In the genomic region with DNA sequence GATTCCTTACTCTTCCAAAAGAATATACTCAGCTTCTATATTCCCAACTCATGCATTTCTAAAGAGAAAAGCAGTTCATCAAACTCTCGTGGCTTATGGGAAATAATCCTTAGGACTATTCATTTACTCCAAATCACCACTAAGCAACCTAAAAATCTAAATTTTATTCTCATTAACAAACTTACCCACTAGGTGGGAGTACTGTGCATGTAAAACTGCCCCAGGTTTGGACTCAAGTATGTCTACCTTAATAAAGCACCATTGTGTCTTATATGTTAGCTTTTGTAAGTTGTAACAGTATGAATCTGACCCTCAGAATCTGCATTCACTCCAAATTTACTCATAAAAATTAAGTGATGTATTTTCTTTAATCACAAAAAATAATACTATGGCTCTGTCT, we compare ENCODE assay signal across 8 cellular contexts. TPM values are rescaled to one million over a fixed set of nuclear protein-coding genes. Genes with fewer than 3 reads are reported as not detected.
DNase-seq lines count a peak whose midpoint lies in the region; ATAC-seq and TF ChIP-seq lines count a peak whose summit lies in the region.

No MANE protein-coding gene starts in this region.

- H3K27ac ChIP-seq in spleen: no peak overlapping the region

- intact Hi-C loops in spleen (cut with DNase I; ENCODE audit: low total_unique reads): no loop called here

- H3K4me1 ChIP-seq in spleen: no peaks in the 10 kb centered on the region

- H3K9me3 ChIP-seq in spleen: peaks cover 0 to 9% (median 5%) of the 10 kb centered on the region in 8 donors

- WGBS in spleen, 5 donors: 77 to 89% (median 81%) methylated on average over 1 of the region's 1 CpG

- in situ Hi-C loops in GM13976 (cut with MboI; ENCODE audit: low sequenced_read_pairs, unreplicated experiment): no loop called here

- TF ChIP-seq POLR2A in spleen (IDR thresholded peaks at IDR 0.05): no peak

- ATAC-seq in GM21526 (IDR thresholded peaks at IDR 0.05; ENCODE audit: low FRiP score, unreplicated experiment) (no peak), GM19463 (IDR thresholded peaks at IDR 0.05; ENCODE audit: unreplicated experiment) (no peak)

- H3K4me3 ChIP-seq in epithelial cell of esophagus (ENCODE audit: low read length): no peak overlapping the region
- no peak overlapping the region for H3K4me3 ChIP-seq in spleen

- TF ChIP-seq CTCF in GM13976 (IDR thresholded peaks at IDR 0.05; ENCODE audit: borderline replicate concordance, control extremely low read depth, extremely low read depth, insufficient read depth, missing control alignments) (peak; percentile 33), epithelial cell of esophagus (IDR thresholded peaks at IDR 0.05; ENCODE audit: insufficient read depth, low read depth, low read length, missing control alignments) (peak; percentile 38), spleen (IDR thresholded peaks at IDR 0.05 in 8 of 11, conservative IDR thresholded peaks at IDR 0.05 in 3 of 11) (no peak)

- peaks cover 0 to 73% (median 23%) of the 10 kb centered on the region in 6 donors for H3K36me3 ChIP-seq in spleen

- peak; percentile 48 for DNase-seq in A172 (ENCODE audit: low spot score)
- no peak for DNase-seq in GM13976 (ENCODE audit: low spot score)
- DNase-seq in NCI-H226: peak; percentile 19
- peak; percentile 41 for DNase-seq in epithelial cell of esophagus (ENCODE audit: low read depth)
- DNase-seq in COLO668 (lab: John Stamatoyannopoulos, UW; ENCODE audit: unreplicated experiment): no peak
- no peak for DNase-seq in spleen

- H3K27me3 ChIP-seq in spleen (replicated peaks in 1 of 7): no peaks in the 10 kb centered on the region

RNA-seq across cellular contexts. Expression of a gene that starts 25.3 kb away (rescaled TPM):
- 78.9 and 112 TPM in 2 replicates for total RNA-seq in A172 (2014; rRNA removed; shearing (Covaris generic))
- 10 to 100 TPM in 6 of 7 donors, 1 to 10 TPM in 1; 6.3 to 20.7 (median 14.9) TPM for total RNA-seq in spleen
- polyA plus RNA-seq in spleen: 1 to 10 TPM; 1.6 to 3.0 (median 2.2) TPM

Comparison
In these comparisons a context has a peak if more than half of its experiments do, and no peak if none do; other contexts are left out.
1. DNase-seq: peak in A172 (single experiment), NCI-H226 (single experiment) and epithelial cell of esophagus (single experiment); none in GM13976 (single experiment), COLO668 (single experiment) and spleen (single experiment).
2. CTCF ChIP-seq: peak in GM13976 (single experiment) and epithelial cell of esophagus (single experiment); none in spleen (0 of 11).